38 cellular contexts compared by ENCODE assay signal in genomic region chr12:120323772-120324171, GRCh38. TPM values are rescaled to one million over a fixed set of nuclear protein-coding genes. Genes with fewer than 3 reads are reported as not detected.
"Had no signal": no experiment of that assay in that cellular context is flagged by ENCODE, and none has a peak within 500 bp of the region (broad histone marks: within the 10 kb centered on the region; RNA-seq: fewer than 3 reads in every experiment).

No MANE protein-coding gene starts in this region.

- DNase-seq: activated B cell treated with CpG ODN at 0.5 μM for 24 hours; activated CD4-positive, alpha-beta memory T cell treated with anti-CD3 and anti-CD28 coated beads for 36 hours; activated CD4-positive, alpha-beta T cell treated with anti-CD3 and anti-CD28 coated beads for 4 hours; activated CD4-positive, alpha-beta T cell treated with anti-CD3 and anti-CD28 coated beads, Interleukin-2, amount 10 ng/mL, durations not matched to agents 24 days and 14 days; activated CD4-positive, alpha-beta T cell treated with anti-CD3 and anti-CD28 coated beads, Interleukin-2, amount 50 U/mL, for 1 hour; activated CD4-positive, alpha-beta T cell treated with anti-CD3 and anti-CD28 coated beads, Interleukin-2, amount 50 U/mL, for 4 hours; activated CD4-positive, CD25-positive, alpha-beta regulatory T cell treated with anti-CD3 and anti-CD28 coated beads, Interleukin-2, amount 50 U/mL, for 72 hours; activated CD8-positive, alpha-beta memory T cell treated with anti-CD3 and anti-CD28 coated beads, Interleukin-2, amount 50 U/mL, for 4 hours; activated CD8-positive, alpha-beta T cell treated with anti-CD3 and anti-CD28 coated beads for 36 hours; activated effector memory CD4-positive, alpha-beta T cell treated with anti-CD3 and anti-CD28 coated beads, Interleukin-2, amount 50 U/mL, for 16 hours; activated gamma-delta T cell treated with Interleukin-2 at 50 U/mL for 16 hours; activated naive CD4-positive, alpha-beta T cell; activated naive CD4-positive, alpha-beta T cell treated with anti-CD3 and anti-CD28 coated beads, Interleukin-2, amount 10 ng/mL, durations not matched to agents 7 days and 5 days; activated naive CD8-positive, alpha-beta T cell treated with anti-CD3 and anti-CD28 coated beads for 36 hours; activated T-cell treated with anti-CD3 and anti-CD28 coated beads for 4 hours; activated T-cell treated with anti-CD3 and anti-CD28 coated beads, Interleukin-2, amount 50 U/mL, for 1 hour; activated T-cell treated with anti-CD3 and anti-CD28 coated beads, Interleukin-2, amount 50 U/mL, for 4 hours; activated T-cell treated with anti-CD3 and anti-CD28 coated beads, Interleukin-2, amount 50 U/mL, for 72 hours; adrenal gland; amniotic stem cell; aorta; caudate nucleus; cerebellar nuclear complex; T-helper 1 cell; T-helper 2 cell; T-helper 9 cell had no signal

- H3K4me3 ChIP-seq: adrenal gland, cardiac muscle cell had no signal

- H3K27ac ChIP-seq: adrenal gland, cardiac muscle cell had no signal

- FAIRE-seq: astrocyte, bronchial epithelial cell, TTC549 had no signal

- H3K27ac Mint-ChIP-seq: activated B cell treated with CpG ODN at 0.5 μM for 24 hours; activated CD4-positive, alpha-beta memory T cell treated with anti-CD3 and anti-CD28 coated beads for 36 hours; activated CD4-positive, alpha-beta T cell treated with anti-CD3 and anti-CD28 coated beads, Interleukin-2, amount 10 ng/mL, durations not matched to agents 24 days and 14 days; activated CD8-positive, alpha-beta T cell treated with anti-CD3 and anti-CD28 coated beads for 36 hours; activated naive CD4-positive, alpha-beta T cell treated with anti-CD3 and anti-CD28 coated beads, Interleukin-2, amount 10 ng/mL, durations not matched to agents 7 days and 5 days; activated naive CD4-positive, alpha-beta T cell treated with anti-CD3 and anti-CD28 coated beads, Interleukin-2, amount 50 U/mL, for 72 hours; activated naive CD8-positive, alpha-beta T cell treated with anti-CD3 and anti-CD28 coated beads for 36 hours; activated T-cell treated with anti-CD3 and anti-CD28 coated beads, Interleukin-2, amount 50 U/mL, for 72 hours; activated T-helper 1 cell treated with anti-CD3 and anti-CD28 coated beads, Interleukin-12 subunit alpha, Interleukin-12 subunit beta, Interleukin-2, Interleukin-4 antibody, amounts not matched to agents 30 ng/mL and 10 ng/mL and 1 ng/mL, durations not matched to agents 14 hours and 24 hours and 36 hours; activated T-helper 17 cell treated with anti-CD3 and anti-CD28 coated beads, Interleukin-2, amount 50 U/mL, for 72 hours; brain; T-helper 1 cell treated with Interleukin-12 subunit alpha and Interleukin-12 subunit beta and Interleukin-4 antibody, amounts not matched to agents 30 μg/mL and 1 μg/mL, for 36 hours; T-helper 2 cell treated with Interferon-gamma antibody and Interleukin-4, amounts not matched to agents 5 μg/mL and 100 μg/mL, for 36 hours had no signal

- H3K4me3 Mint-ChIP-seq: activated B cell treated with CpG ODN at 0.5 μM for 24 hours; activated CD4-positive, alpha-beta memory T cell treated with anti-CD3 and anti-CD28 coated beads for 36 hours; activated CD4-positive, alpha-beta T cell treated with anti-CD3 and anti-CD28 coated beads, Interleukin-2, amount 10 ng/mL, durations not matched to agents 24 days and 14 days; activated CD8-positive, alpha-beta T cell treated with anti-CD3 and anti-CD28 coated beads for 36 hours; activated naive CD4-positive, alpha-beta T cell treated with anti-CD3 and anti-CD28 coated beads, Interleukin-2, amount 10 ng/mL, durations not matched to agents 7 days and 5 days; activated naive CD8-positive, alpha-beta T cell treated with anti-CD3 and anti-CD28 coated beads for 36 hours; activated T-cell treated with anti-CD3 and anti-CD28 coated beads, Interleukin-2, amount 50 U/mL, for 4 hours; activated T-cell treated with anti-CD3 and anti-CD28 coated beads, Interleukin-2, amount 50 U/mL, for 72 hours; activated T-helper 1 cell treated with anti-CD3 and anti-CD28 coated beads, Interleukin-12 subunit alpha, Interleukin-12 subunit beta, Interleukin-2, Interleukin-4 antibody, amounts not matched to agents 30 ng/mL and 10 ng/mL and 1 ng/mL, durations not matched to agents 14 hours and 24 hours and 36 hours; activated T-helper 17 cell treated with anti-CD3 and anti-CD28 coated beads, Interleukin-2, amount 50 U/mL, for 72 hours; brain; central memory CD8-positive, alpha-beta T cell; T-helper 1 cell treated with Interleukin-12 subunit alpha and Interleukin-12 subunit beta and Interleukin-4 antibody, amounts not matched to agents 30 μg/mL and 1 μg/mL, for 36 hours; T-helper 2 cell treated with Interferon-gamma antibody and Interleukin-4, amounts not matched to agents 5 μg/mL and 100 μg/mL, for 36 hours had no signal

- H3K36me3 Mint-ChIP-seq: activated CD4-positive, alpha-beta memory T cell treated with anti-CD3 and anti-CD28 coated beads for 36 hours; activated naive CD4-positive, alpha-beta T cell treated with anti-CD3 and anti-CD28 coated beads, Interleukin-2, amount 10 ng/mL, durations not matched to agents 7 days and 5 days; activated naive CD4-positive, alpha-beta T cell treated with anti-CD3 and anti-CD28 coated beads, Interleukin-2, amount 50 U/mL, for 72 hours; activated naive CD8-positive, alpha-beta T cell treated with anti-CD3 and anti-CD28 coated beads for 36 hours; brain had no signal

- H3K9me3 Mint-ChIP-seq: activated B cell treated with CpG ODN at 0.5 μM for 24 hours; activated CD4-positive, alpha-beta memory T cell treated with anti-CD3 and anti-CD28 coated beads for 36 hours; activated CD4-positive, alpha-beta T cell treated with anti-CD3 and anti-CD28 coated beads, Interleukin-2, amount 10 ng/mL, durations not matched to agents 24 days and 14 days; activated CD8-positive, alpha-beta T cell treated with anti-CD3 and anti-CD28 coated beads for 36 hours; activated naive CD4-positive, alpha-beta T cell treated with anti-CD3 and anti-CD28 coated beads, Interleukin-2, amount 10 ng/mL, durations not matched to agents 7 days and 5 days; activated naive CD4-positive, alpha-beta T cell treated with anti-CD3 and anti-CD28 coated beads, Interleukin-2, amount 50 U/mL, for 72 hours; activated naive CD8-positive, alpha-beta T cell treated with anti-CD3 and anti-CD28 coated beads for 36 hours; activated T-cell treated with anti-CD3 and anti-CD28 coated beads, Interleukin-2, amount 50 U/mL, for 4 hours; activated T-cell treated with anti-CD3 and anti-CD28 coated beads, Interleukin-2, amount 50 U/mL, for 72 hours; activated T-helper 1 cell treated with anti-CD3 and anti-CD28 coated beads, Interleukin-12 subunit alpha, Interleukin-12 subunit beta, Interleukin-2, Interleukin-4 antibody, amounts not matched to agents 30 ng/mL and 10 ng/mL and 1 ng/mL, durations not matched to agents 14 hours and 24 hours and 36 hours; activated T-helper 17 cell treated with anti-CD3 and anti-CD28 coated beads, Interleukin-2, amount 50 U/mL, for 72 hours; brain; central memory CD8-positive, alpha-beta T cell; T-helper 1 cell treated with Interleukin-12 subunit alpha and Interleukin-12 subunit beta and Interleukin-4 antibody, amounts not matched to agents 30 μg/mL and 1 μg/mL, for 36 hours; T-helper 2 cell treated with Interferon-gamma antibody and Interleukin-4, amounts not matched to agents 5 μg/mL and 100 μg/mL, for 36 hours had no signal

- H3K9me3 ChIP-seq: adrenal gland had no signal

- H3K36me3 ChIP-seq: adrenal gland, cardiac muscle cell had no signal

- H3K27me3 ChIP-seq: adrenal gland, cardiac muscle cell had no signal

- H3K27me3 Mint-ChIP-seq: activated CD4-positive, alpha-beta memory T cell treated with anti-CD3 and anti-CD28 coated beads for 36 hours; activated CD8-positive, alpha-beta T cell treated with anti-CD3 and anti-CD28 coated beads for 36 hours; activated naive CD8-positive, alpha-beta T cell treated with anti-CD3 and anti-CD28 coated beads for 36 hours; activated T-helper 17 cell treated with anti-CD3 and anti-CD28 coated beads, Interleukin-2, amount 50 U/mL, for 72 hours; central memory CD8-positive, alpha-beta T cell had no signal

- ATAC-seq: activated CD8-positive, alpha-beta T cell treated with anti-CD3 and anti-CD28 coated beads for 36 hours; activated naive CD4-positive, alpha-beta T cell treated with anti-CD3 and anti-CD28 coated beads, Interleukin-2, amount 50 U/mL, for 72 hours; activated T-cell treated with anti-CD3 and anti-CD28 coated beads, Interleukin-2, amount 50 U/mL, for 4 hours; activated T-cell treated with anti-CD3 and anti-CD28 coated beads, Interleukin-2, amount 50 U/mL, for 72 hours; activated T-helper 17 cell treated with anti-CD3 and anti-CD28 coated beads, Interleukin-2, amount 50 U/mL, for 72 hours had no signal

RNA-seq across cellular contexts. Expression of gene PLA2G1B, which starts 3.8 kb away (rescaled TPM):
- total RNA-seq: activated B cell treated with CpG ODN at 0.5 μM for 24 hours; activated CD4-positive, alpha-beta memory T cell treated with anti-CD3 and anti-CD28 coated beads for 36 hours; activated CD4-positive, alpha-beta T cell treated with anti-CD3 and anti-CD28 coated beads, Interleukin-2, amount 10 ng/mL, durations not matched to agents 24 days and 14 days; activated CD8-positive, alpha-beta memory T cell treated with anti-CD3 and anti-CD28 coated beads for 36 hours; activated naive CD4-positive, alpha-beta T cell treated with anti-CD3 and anti-CD28 coated beads, Interleukin-2, amount 50 U/mL, for 72 hours; activated naive CD8-positive, alpha-beta T cell treated with anti-CD3 and anti-CD28 coated beads for 36 hours; activated T-cell treated with anti-CD3 and anti-CD28 coated beads, Interleukin-2, amount 50 U/mL, for 72 hours; activated T-helper 1 cell treated with anti-CD3 and anti-CD28 coated beads, Interleukin-12 subunit alpha, Interleukin-12 subunit beta, Interleukin-2, Interleukin-4 antibody, amounts not matched to agents 30 ng/mL and 10 ng/mL and 1 ng/mL, durations not matched to agents 14 hours and 24 hours and 36 hours; activated T-helper 17 cell treated with anti-CD3 and anti-CD28 coated beads, Interleukin-2, amount 50 U/mL, for 72 hours; astrocyte; bronchial epithelial cell; cardiac muscle cell had no signal
- polyA plus RNA-seq: cardiac muscle cell had no signal

RNA-seq across cellular contexts. Expression of gene RNU4-1, which starts 30.7 kb away (rescaled TPM):
- total RNA-seq: cardiac muscle cell had no signal
- polyA plus RNA-seq: adrenal gland, aorta, cardiac muscle cell had no signal

RNA-seq across cellular contexts. Expression of gene RNU4-2, which starts 32.1 kb away (rescaled TPM):
- total RNA-seq: cardiac muscle cell had no signal
- polyA plus RNA-seq: adrenal gland, aorta, cardiac muscle cell had no signal

RNA-seq across cellular contexts. Expression of gene MSI1, which starts 45.2 kb away (rescaled TPM):
- total RNA-seq: activated B cell treated with CpG ODN at 0.5 μM for 24 hours; activated T-helper 1 cell treated with anti-CD3 and anti-CD28 coated beads, Interleukin-12 subunit alpha, Interleukin-12 subunit beta, Interleukin-2, Interleukin-4 antibody, amounts not matched to agents 30 ng/mL and 10 ng/mL and 1 ng/mL, durations not matched to agents 14 hours and 24 hours and 36 hours; bronchial epithelial cell had no signal
